ENCODE assay signal across 20 cellular contexts in the genomic region with DNA sequence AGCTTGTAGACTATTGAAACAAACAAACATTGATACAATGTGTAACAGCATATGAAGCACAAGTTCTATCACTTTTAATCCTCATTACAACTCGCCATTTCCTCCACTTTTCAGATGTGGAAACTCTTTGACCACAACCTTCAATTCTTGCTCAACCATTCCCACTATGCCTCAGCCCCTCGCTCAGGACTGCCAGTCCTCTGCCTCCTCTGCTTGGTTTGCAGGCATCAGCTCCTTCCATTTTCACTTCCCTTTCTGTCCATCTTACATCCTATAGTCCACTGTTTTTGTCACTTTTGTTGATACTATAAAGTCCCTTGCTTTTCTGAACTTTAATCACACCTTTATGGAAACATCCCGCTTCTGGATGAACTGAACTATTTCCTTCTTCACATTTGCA. TPM values are rescaled to one million over a fixed set of nuclear protein-coding genes. Genes with fewer than 3 reads are reported as not detected.
DNase-seq lines count a peak whose midpoint lies in the region; ATAC-seq, FAIRE-seq and TF ChIP-seq lines count a peak whose summit lies in the region.
"Had no signal": no experiment of that assay in that cellular context is flagged by ENCODE, and none has a peak within 500 bp of the region (broad histone marks: within the 10 kb centered on the region; RNA-seq: fewer than 3 reads in every experiment).

No MANE protein-coding gene starts in this region.

- no peak for TF ChIP-seq POLR2A in GM12891 (IDR thresholded peaks at IDR 0.05; ENCODE audit: low read depth, low read length)

- DNase-seq in AML-193 (lab: John Stamatoyannopoulos, UW): peak; percentile 84
- DNase-seq in GM12891 (ENCODE audit: insufficient read length, low spot score): no peak
- peak; percentile 99 for DNase-seq in SIG-M5 treated with dmso at 0.1 percent for 504 hours (lab: John Stamatoyannopoulos, UW; ENCODE audit: unreplicated experiment)
- no peak for DNase-seq in left lobe of liver (ENCODE audit: low spot score)
- DNase-seq in activated effector memory CD4-positive, alpha-beta T cell treated with Interleukin-2 at 50 U/mL for 16 hours: no peak
- DNase-seq in NK-92 (lab: John Stamatoyannopoulos, UW; ENCODE audit: unreplicated experiment): no peak
- DNase-seq in NCI-H128 (lab: John Stamatoyannopoulos, UW; ENCODE audit: unreplicated experiment): no peak
- DNase-seq: activated CD8-positive, alpha-beta T cell treated with anti-CD3 and anti-CD28 coated beads, Interleukin-2, amount 10 ng/mL, durations not matched to agents 7 days and 5 days; Caco-2; NCI-H1048; NCI-H69; stimulated activated CD4-positive, alpha-beta T cell treated with anti-CD3 and anti-CD28 coated beads, Interleukin-1b, Interleukin-23, amount 100 ng/mL, for 48 hours; testis had no signal

- ATAC-seq in left lobe of liver (peak; percentile 39), GM21367 (IDR thresholded peaks at IDR 0.05; ENCODE audit: unreplicated experiment) (no peak)
- ATAC-seq: activated CD8-positive, alpha-beta T cell treated with anti-CD3 and anti-CD28 coated beads, Interleukin-2, amount 10 ng/mL, durations not matched to agents 7 days and 5 days; Panc1 had no signal

- peak; percentile 65 for FAIRE-seq in GM12891 (lab: Jason Lieb, UNC)
- FAIRE-seq: G401.6, H1, islet of Langerhans had no signal

TF ChIP-seq in GM12891, 5 proteins besides CTCF, POLR2A, EP300 and RAD21:
- TF ChIP-seq TAF1 (IDR thresholded peaks at IDR 0.05; ENCODE audit: low read depth, low read length) (no peak), SPI1 (IDR thresholded peaks at IDR 0.05; ENCODE audit: low read depth, low read length) (peak; percentile 78)
TF ChIP-seq in GM12891: peak in this region for 1.

RNA-seq across cellular contexts. Expression of a gene that starts 28.2 kb away (rescaled TPM):
- polyA plus RNA-seq in GM12891 (2012; ENCODE audit: low read depth, missing spikeins): 112 TPM
- 0.58 TPM for total RNA-seq in left lobe of liver
- total RNA-seq: Caco-2, mesenteric fat pad had no signal

RNA-seq across cellular contexts. Expression of a gene that starts 32.6 kb away (rescaled TPM):
- 3.5 TPM for polyA plus RNA-seq in GM12891 (2012; ENCODE audit: low read depth, missing spikeins)
- 106 TPM for total RNA-seq in left lobe of liver

RNA-seq across cellular contexts. Expression of a gene that starts 35.2 kb away (rescaled TPM):
- 29.7 TPM for polyA plus RNA-seq in GM12891 (2012; ENCODE audit: low read depth, missing spikeins)
- total RNA-seq in left lobe of liver: 15.8 TPM

RNA-seq across cellular contexts. Expression of a gene that starts 41.2 kb away (rescaled TPM):
- 0.12 TPM for polyA plus RNA-seq in GM12891 (2012; ENCODE audit: low read depth, missing spikeins)
- total RNA-seq in left lobe of liver: 6.8 TPM
- total RNA-seq: activated T-helper 2 cell treated with anti-CD3 and anti-CD28 coated beads, Interferon-gamma antibody, Interleukin-2, Interleukin-4, amounts not matched to agents 10 μg/mL and 5 μg/mL and 100 μg/mL, durations not matched to agents 14 hours and 24 hours and 36 hours had no signal

RNA-seq across cellular contexts. Expression of a gene that starts 53.9 kb away (rescaled TPM):
- polyA plus RNA-seq in GM12891 (2012; ENCODE audit: low read depth, missing spikeins): 30.6 TPM
- total RNA-seq in left lobe of liver: 6.1 TPM

Comparison
In these comparisons a context has a peak if more than half of its experiments do, and no peak if none do; other contexts are left out.
1. DNase-seq: peak in AML-193 (2 of 2) and SIG-M5 treated with dmso at 0.1 percent for 504 hours (single experiment); none in GM12891 (single experiment), left lobe of liver (single experiment), activated effector memory CD4-positive, alpha-beta T cell treated with Interleukin-2 at 50 U/mL for 16 hours (single experiment), NK-92 (single experiment) and NCI-H128 (single experiment).